Comparison of ENCODE assay signal across 1 cellular context in genomic region chr9:128321343-128321742, GRCh38.
TF ChIP-seq lines count a peak whose summit lies in the region.

No MANE protein-coding gene starts in this region.

TF ChIP-seq in A549, 52 proteins besides CTCF, POLR2A, EP300 and RAD21:
- TF ChIP-seq REST (IDR thresholded peaks at IDR 0.05), result no peak
- no peak for TF ChIP-seq RNF2 (IDR thresholded peaks at IDR 0.05; ENCODE audit: borderline replicate concordance, low read depth)
- no peak for TF ChIP-seq KDM1A (IDR thresholded peaks at IDR 0.05; ENCODE audit: low read depth)
- TF ChIP-seq TFCP2L1 (CRISPR knock-in tag; IDR thresholded peaks at IDR 0.05), result no peak
- no peak for TF ChIP-seq HOXB5 (CRISPR knock-in tag; IDR thresholded peaks at IDR 0.05)
- no peak for TF ChIP-seq FOSL2 (IDR thresholded peaks at IDR 0.05)
- no peak for TF ChIP-seq FOSL2 (CRISPR knock-in tag; IDR thresholded peaks at IDR 0.05)
- TF ChIP-seq RFX5 (IDR thresholded peaks at IDR 0.05), result no peak
